ENCODE assay signal across 2 cellular contexts in genomic region chr11:1491379-1491778, GRCh38.
TF ChIP-seq lines count a peak whose summit lies in the region.

No MANE protein-coding gene starts in this region.

TF ChIP-seq in K562, 482 proteins besides CTCF, POLR2A, EP300 and RAD21:
- TF ChIP-seq THRB (CRISPR knock-in tag; conservative IDR thresholded peaks at IDR 0.05) (0 out of 2 replicates have a peak, but pooled peaks have one; percentile 36), ARHGAP35 (IDR thresholded peaks at IDR 0.05; ENCODE audit: partially characterized antibody) (peak; percentile 17), COPS2 (conservative IDR thresholded peaks at IDR 0.05) (no peak)

TF ChIP-seq in HepG2, 621 proteins besides CTCF, POLR2A, EP300 and RAD21:
- TF ChIP-seq SKIL (CRISPR knock-in tag; IDR thresholded peaks at IDR 0.05; ENCODE audit: borderline replicate concordance) (0 out of 2 replicates have a peak, but pooled peaks have one; percentile 11), ARHGAP35 (CRISPR knock-in tag; IDR thresholded peaks at IDR 0.05; ENCODE audit: borderline replicate concordance) (no peak), TRIM22 (IDR thresholded peaks at IDR 0.05) (0 out of 2 replicates have a peak, but pooled peaks have one; percentile 50), ZNF646 (CRISPR knock-in tag; IDR thresholded peaks at IDR 0.05) (peak; percentile 59; the same call in 1 of the 2 replicates), JDP2 (CRISPR knock-in tag; IDR thresholded peaks at IDR 0.05; ENCODE audit: borderline replicate concordance) (no peak)
TF ChIP-seq in HepG2: peak in this region for 3.
